In genomic region chr1:199995096-199995685, GRCh38 we compare ENCODE assay signal across 26 cellular contexts. TPM values are rescaled to one million over a fixed set of nuclear protein-coding genes. Genes with fewer than 3 reads are reported as not detected.
DNase-seq lines count a peak whose midpoint lies in the region; TF ChIP-seq lines count a peak whose summit lies in the region.
"Had no signal": no experiment of that assay in that cellular context is flagged by ENCODE, and none has a peak within 500 bp of the region (broad histone marks: within the 10 kb centered on the region; RNA-seq: fewer than 3 reads in every experiment).

No MANE protein-coding gene starts in this region.

- no peaks in the 10 kb centered on the region for H3K9me3 ChIP-seq in liver (ENCODE audit: control insufficient read depth in 4 of 4, low read length in 3 of 4)
- no peaks in the 10 kb centered on the region for H3K9me3 ChIP-seq in stomach
- H3K9me3 ChIP-seq: BE2C, MG63 had no signal

- H3K36me3 ChIP-seq in liver (ENCODE audit: control insufficient read depth in 4 of 4, insufficient read depth in 3 of 4, low read depth in 1 of 4, low read length in 3 of 4) (no peaks in the 10 kb centered on the region), stomach (no peaks in the 10 kb centered on the region)
- H3K36me3 ChIP-seq: BE2C, MG63 had no signal

- H3K27ac Mint-ChIP-seq in progenitor cell of endocrine pancreas, result peak overlapping the region; percentile 37
- H3K27ac Mint-ChIP-seq: CD14-positive monocyte; CD8-positive, alpha-beta memory T cell had no signal

- no peak overlapping the region for H3K9ac ChIP-seq in liver (ENCODE audit: low read depth in 1 of 2, low read length in 2 of 2)
- H3K9ac ChIP-seq: GM23248 had no signal

- 18% methylated on average over 3 of the region's 3 CpGs for WGBS in liver
- WGBS in stomach, 5 donors, result 26 to 42% (median 33%) methylated on average over 3 of the region's 3 CpGs

- H3K9me3 Mint-ChIP-seq in progenitor cell of endocrine pancreas (ENCODE audit: low read depth), result no peaks in the 10 kb centered on the region
- H3K9me3 Mint-ChIP-seq: CD8-positive, alpha-beta memory T cell had no signal

- H3K4me3 Mint-ChIP-seq in progenitor cell of endocrine pancreas (ENCODE audit: low read depth), result no peak overlapping the region
- H3K4me3 Mint-ChIP-seq: CD14-positive monocyte; CD8-positive, alpha-beta memory T cell had no signal

- peaks cover 10% of the 10 kb centered on the region for H3K4me1 Mint-ChIP-seq in progenitor cell of endocrine pancreas (ENCODE audit: low read depth)
- H3K4me1 Mint-ChIP-seq: CD14-positive monocyte; CD8-positive, alpha-beta memory T cell had no signal

- H3K4me3 ChIP-seq in liver (ENCODE audit: low read depth in 1 of 3, low read length in 3 of 3), result no peak overlapping the region
- no peak overlapping the region for H3K4me3 ChIP-seq in stomach
- H3K4me3 ChIP-seq: GM23248, MG63, SK-N-MC had no signal

- no peak for TF ChIP-seq EP300 in stomach (IDR thresholded peaks at IDR 0.05)

- no peaks in the 10 kb centered on the region for H3K27me3 Mint-ChIP-seq in progenitor cell of endocrine pancreas

- no peak for TF ChIP-seq POLR2A in stomach (IDR thresholded peaks at IDR 0.05)

- intact Hi-C loops in stomach (cut with DNase I; ENCODE audit: low total_unique reads), result no loop called here

- no peaks in the 10 kb centered on the region for H3K27me3 ChIP-seq in liver (ENCODE audit: control insufficient read depth in 4 of 4, insufficient read depth in 4 of 4, low read length in 3 of 4)
- H3K27me3 ChIP-seq in stomach, result no peaks in the 10 kb centered on the region
- H3K27me3 ChIP-seq: BE2C, MG63 had no signal

- H3K36me3 Mint-ChIP-seq in progenitor cell of endocrine pancreas (ENCODE audit: insufficient read depth), result no peaks in the 10 kb centered on the region
- H3K36me3 Mint-ChIP-seq: CD14-positive monocyte; CD8-positive, alpha-beta memory T cell had no signal

- no peak for TF ChIP-seq CTCF in liver (IDR thresholded peaks at IDR 0.05; ENCODE audit: low read depth, low read length, missing input control)
- no peak for TF ChIP-seq CTCF in progenitor cell of endocrine pancreas (IDR thresholded peaks at IDR 0.05; ENCODE audit: unreplicated experiment)
- TF ChIP-seq CTCF in stomach (IDR thresholded peaks at IDR 0.05), result no peak

- TF ChIP-seq RAD21 in liver (IDR thresholded peaks at IDR 0.05), result peak; percentile 7 to 30

- H3K27ac ChIP-seq in liver (ENCODE audit: low read depth in 1 of 2, low read length in 2 of 2), result no peak overlapping the region
- H3K27ac ChIP-seq in stomach, result no peak overlapping the region
- H3K27ac ChIP-seq: 22Rv1, GM23248, SK-N-MC had no signal

- DNase-seq in DMS53 (lab: John Stamatoyannopoulos, UW) (peak; percentile 20), DMS53 treated with DMSO at 0.1 percent for 48 hours (lab: John Stamatoyannopoulos, UW; ENCODE audit: unreplicated experiment) (no peak), progenitor cell of endocrine pancreas (ENCODE audit: low spot score, unreplicated experiment) (no peak), stomach (no peak), NCI-H2227 treated with DMSO at 0.1 percent for 48 hours (lab: John Stamatoyannopoulos, UW) (no peak), NCI-H2171 treated with DMSO at 0.1 percent for 48 hours (lab: John Stamatoyannopoulos, UW) (no peak)
- DNase-seq: ACHN; BE2C; Calu3; CD8-positive, alpha-beta memory T cell; GM23248; H7; KBM-7; MG63; NCI-H1105 treated with DMSO at 0.1 percent for 48 hours; NCI-H1694 treated with DMSO at 0.1 percent for 48 hours; NCI-H2081; NCI-H345; NCI-H524 treated with DMSO at 0.1 percent for 48 hours; NCI-H774; SIG-M5 had no signal

- H3K4me1 ChIP-seq in liver (ENCODE audit: control insufficient read depth in 4 of 4, insufficient read depth in 4 of 4, low read length in 3 of 4) (peaks cover 0 to 8% (median 5%) of the 10 kb centered on the region in 4 donors), stomach (no peaks in the 10 kb centered on the region)
- H3K4me1 ChIP-seq: BE2C had no signal

TF ChIP-seq in liver, 16 proteins besides CTCF, POLR2A, EP300 and RAD21:
- TF ChIP-seq FOXA1 (IDR thresholded peaks at IDR 0.05) (peak; percentile 40), HNF4G (IDR thresholded peaks at IDR 0.05) (no peak), RXRA (IDR thresholded peaks at IDR 0.05) (peak; percentile 43 to 60), YY1 (IDR thresholded peaks at IDR 0.05) (peak; percentile 31), HNF4A (conservative IDR thresholded peaks at IDR 0.05) (peak; percentile 23 to 49), GABPA (IDR thresholded peaks at IDR 0.05 in 1 of 2, conservative IDR thresholded peaks at IDR 0.05 in 1 of 2) (no peak), EGR1 (IDR thresholded peaks at IDR 0.05; ENCODE audit: low read depth in 2 of 2) (no peak), REST (IDR thresholded peaks at IDR 0.05) (no peak), TAF1 (conservative IDR thresholded peaks at IDR 0.05) (no peak), MAX (IDR thresholded peaks at IDR 0.05) (no peak), ATF3 (IDR thresholded peaks at IDR 0.05) (no peak), SP1 (IDR thresholded peaks at IDR 0.05) (peak; percentile 59), FOXA2 (IDR thresholded peaks at IDR 0.05) (peak; percentile 50), NR2F2 (IDR thresholded peaks at IDR 0.05) (no peak), ZBTB33 (IDR thresholded peaks at IDR 0.05) (no peak), JUND (IDR thresholded peaks at IDR 0.05) (no peak)

RNA-seq across cellular contexts. Expression of gene NR5A2, which starts 32.3 kb away (rescaled TPM):
- 10 to 100 TPM; 17.5 to 37.5 TPM for total RNA-seq in liver
- polyA plus RNA-seq in liver, result 10 to 100 TPM; 10.0 to 24.8 TPM
- total RNA-seq in progenitor cell of endocrine pancreas, result 23.2 and 29.1 TPM in 2 replicates
- total RNA-seq in stomach, result 100 to 1,000 TPM in 1 of 5 donors, 10 to 100 TPM in 1, 1 to 10 TPM in 1, under 1 TPM in 1, not detected in 1; 0.45 to 227 (median 6.0) TPM
- polyA plus RNA-seq in stomach, result under 1 TPM; 0.33 to 0.46 (median 0.44) TPM
- total RNA-seq: CD8-positive, alpha-beta memory T cell; LHCN-M2 had no signal
- polyA plus RNA-seq: CD8-positive, alpha-beta memory T cell had no signal
